1 cellular context compared by ENCODE assay signal in the genomic region with DNA sequence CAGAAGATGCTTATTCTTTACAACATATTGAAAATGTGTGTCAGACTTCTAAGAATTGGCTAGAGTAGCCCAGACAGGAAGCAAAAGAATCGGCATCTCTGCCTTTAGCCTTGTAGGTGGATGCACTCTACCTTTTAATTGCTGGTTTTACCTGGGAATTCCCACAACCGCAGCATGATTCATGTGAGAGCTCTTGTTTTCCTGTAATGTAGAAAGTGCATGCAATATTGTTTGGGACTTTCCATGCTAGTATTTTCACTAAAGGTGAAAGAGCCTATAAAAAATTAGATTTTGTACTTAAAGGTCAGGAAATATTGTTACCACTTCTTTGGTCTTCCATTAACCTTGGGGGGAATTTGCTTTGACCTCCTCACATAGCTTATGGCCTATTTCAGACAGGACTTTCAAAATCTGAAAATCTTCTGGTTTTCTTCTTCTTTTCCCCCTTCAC.
TF ChIP-seq lines count a peak whose summit lies in the region.

No MANE protein-coding gene starts in this region.

TF ChIP-seq in GM12878, 131 proteins besides CTCF, POLR2A, EP300 and RAD21 (continued from another document and continues in another):
- TF ChIP-seq, protein P1, sequence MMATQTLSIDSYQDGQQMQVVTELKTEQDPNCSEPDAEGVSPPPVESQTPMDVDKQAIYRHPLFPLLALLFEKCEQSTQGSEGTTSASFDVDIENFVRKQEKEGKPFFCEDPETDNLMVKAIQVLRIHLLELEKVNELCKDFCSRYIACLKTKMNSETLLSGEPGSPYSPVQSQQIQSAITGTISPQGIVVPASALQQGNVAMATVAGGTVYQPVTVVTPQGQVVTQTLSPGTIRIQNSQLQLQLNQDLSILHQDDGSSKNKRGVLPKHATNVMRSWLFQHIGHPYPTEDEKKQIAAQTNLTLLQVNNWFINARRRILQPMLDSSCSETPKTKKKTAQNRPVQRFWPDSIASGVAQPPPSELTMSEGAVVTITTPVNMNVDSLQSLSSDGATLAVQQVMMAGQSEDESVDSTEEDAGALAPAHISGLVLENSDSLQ (IDR thresholded peaks at IDR 0.05) = no peak
- TF ChIP-seq, protein P2, sequence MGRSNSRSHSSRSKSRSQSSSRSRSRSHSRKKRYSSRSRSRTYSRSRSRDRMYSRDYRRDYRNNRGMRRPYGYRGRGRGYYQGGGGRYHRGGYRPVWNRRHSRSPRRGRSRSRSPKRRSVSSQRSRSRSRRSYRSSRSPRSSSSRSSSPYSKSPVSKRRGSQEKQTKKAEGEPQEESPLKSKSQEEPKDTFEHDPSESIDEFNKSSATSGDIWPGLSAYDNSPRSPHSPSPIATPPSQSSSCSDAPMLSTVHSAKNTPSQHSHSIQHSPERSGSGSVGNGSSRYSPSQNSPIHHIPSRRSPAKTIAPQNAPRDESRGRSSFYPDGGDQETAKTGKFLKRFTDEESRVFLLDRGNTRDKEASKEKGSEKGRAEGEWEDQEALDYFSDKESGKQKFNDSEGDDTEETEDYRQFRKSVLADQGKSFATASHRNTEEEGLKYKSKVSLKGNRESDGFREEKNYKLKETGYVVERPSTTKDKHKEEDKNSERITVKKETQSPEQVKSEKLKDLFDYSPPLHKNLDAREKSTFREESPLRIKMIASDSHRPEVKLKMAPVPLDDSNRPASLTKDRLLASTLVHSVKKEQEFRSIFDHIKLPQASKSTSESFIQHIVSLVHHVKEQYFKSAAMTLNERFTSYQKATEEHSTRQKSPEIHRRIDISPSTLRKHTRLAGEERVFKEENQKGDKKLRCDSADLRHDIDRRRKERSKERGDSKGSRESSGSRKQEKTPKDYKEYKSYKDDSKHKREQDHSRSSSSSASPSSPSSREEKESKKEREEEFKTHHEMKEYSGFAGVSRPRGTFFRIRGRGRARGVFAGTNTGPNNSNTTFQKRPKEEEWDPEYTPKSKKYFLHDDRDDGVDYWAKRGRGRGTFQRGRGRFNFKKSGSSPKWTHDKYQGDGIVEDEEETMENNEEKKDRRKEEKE (IDR thresholded peaks at IDR 0.05) = no peak
- no peak for TF ChIP-seq ZNF622 (IDR thresholded peaks at IDR 0.05)
- TF ChIP-seq, protein P3, sequence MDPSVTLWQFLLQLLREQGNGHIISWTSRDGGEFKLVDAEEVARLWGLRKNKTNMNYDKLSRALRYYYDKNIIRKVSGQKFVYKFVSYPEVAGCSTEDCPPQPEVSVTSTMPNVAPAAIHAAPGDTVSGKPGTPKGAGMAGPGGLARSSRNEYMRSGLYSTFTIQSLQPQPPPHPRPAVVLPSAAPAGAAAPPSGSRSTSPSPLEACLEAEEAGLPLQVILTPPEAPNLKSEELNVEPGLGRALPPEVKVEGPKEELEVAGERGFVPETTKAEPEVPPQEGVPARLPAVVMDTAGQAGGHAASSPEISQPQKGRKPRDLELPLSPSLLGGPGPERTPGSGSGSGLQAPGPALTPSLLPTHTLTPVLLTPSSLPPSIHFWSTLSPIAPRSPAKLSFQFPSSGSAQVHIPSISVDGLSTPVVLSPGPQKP (IDR thresholded peaks at IDR 0.05; ENCODE audit: low read depth, low read length) = no peak
- TF ChIP-seq CBX3 (IDR thresholded peaks at IDR 0.05; ENCODE audit: borderline replicate concordance, low read depth) = no peak
- TF ChIP-seq PAX5 (IDR thresholded peaks at IDR 0.05; ENCODE audit: borderline replicate concordance, low read depth, low read length) = peak; percentile 85
- TF ChIP-seq EZH2 (IDR thresholded peaks at IDR 0.05; ENCODE audit: borderline replicate concordance, control insufficient read depth, low read depth, low read length) = no peak
- no peak for TF ChIP-seq SMAD1 (IDR thresholded peaks at IDR 0.05; ENCODE audit: low read depth, partially characterized antibody)
- no peak for TF ChIP-seq CHD4 (IDR thresholded peaks at IDR 0.05)
- TF ChIP-seq CREM (IDR thresholded peaks at IDR 0.05; ENCODE audit: low read depth) = peak; percentile 75; the same call in 1 of the 2 replicates
- TF ChIP-seq, protein P4, sequence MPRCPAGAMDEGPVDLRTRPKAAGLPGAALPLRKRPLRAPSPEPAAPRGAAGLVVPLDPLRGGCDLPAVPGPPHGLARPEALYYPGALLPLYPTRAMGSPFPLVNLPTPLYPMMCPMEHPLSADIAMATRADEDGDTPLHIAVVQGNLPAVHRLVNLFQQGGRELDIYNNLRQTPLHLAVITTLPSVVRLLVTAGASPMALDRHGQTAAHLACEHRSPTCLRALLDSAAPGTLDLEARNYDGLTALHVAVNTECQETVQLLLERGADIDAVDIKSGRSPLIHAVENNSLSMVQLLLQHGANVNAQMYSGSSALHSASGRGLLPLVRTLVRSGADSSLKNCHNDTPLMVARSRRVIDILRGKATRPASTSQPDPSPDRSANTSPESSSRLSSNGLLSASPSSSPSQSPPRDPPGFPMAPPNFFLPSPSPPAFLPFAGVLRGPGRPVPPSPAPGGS (IDR thresholded peaks at IDR 0.05; ENCODE audit: borderline replicate concordance, insufficient read depth, low read depth, low read length, poor library complexity, severe bottlenecking) = peak; percentile 89
- TF ChIP-seq EED (IDR thresholded peaks at IDR 0.05; ENCODE audit: low read depth) = peak; percentile 75
- TF ChIP-seq, protein P5, sequence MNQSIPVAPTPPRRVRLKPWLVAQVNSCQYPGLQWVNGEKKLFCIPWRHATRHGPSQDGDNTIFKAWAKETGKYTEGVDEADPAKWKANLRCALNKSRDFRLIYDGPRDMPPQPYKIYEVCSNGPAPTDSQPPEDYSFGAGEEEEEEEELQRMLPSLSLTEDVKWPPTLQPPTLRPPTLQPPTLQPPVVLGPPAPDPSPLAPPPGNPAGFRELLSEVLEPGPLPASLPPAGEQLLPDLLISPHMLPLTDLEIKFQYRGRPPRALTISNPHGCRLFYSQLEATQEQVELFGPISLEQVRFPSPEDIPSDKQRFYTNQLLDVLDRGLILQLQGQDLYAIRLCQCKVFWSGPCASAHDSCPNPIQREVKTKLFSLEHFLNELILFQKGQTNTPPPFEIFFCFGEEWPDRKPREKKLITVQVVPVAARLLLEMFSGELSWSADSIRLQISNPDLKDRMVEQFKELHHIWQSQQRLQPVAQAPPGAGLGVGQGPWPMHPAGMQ (IDR thresholded peaks at IDR 0.05; ENCODE audit: borderline replicate concordance) = no peak
- no peak for TF ChIP-seq KAT2A (conservative IDR thresholded peaks at IDR 0.05; ENCODE audit: control insufficient read depth, low read depth, low read length)
- no peak for TF ChIP-seq MYB (IDR thresholded peaks at IDR 0.05; ENCODE audit: borderline replicate concordance, low read depth, low read length)
- TF ChIP-seq, protein P6, sequence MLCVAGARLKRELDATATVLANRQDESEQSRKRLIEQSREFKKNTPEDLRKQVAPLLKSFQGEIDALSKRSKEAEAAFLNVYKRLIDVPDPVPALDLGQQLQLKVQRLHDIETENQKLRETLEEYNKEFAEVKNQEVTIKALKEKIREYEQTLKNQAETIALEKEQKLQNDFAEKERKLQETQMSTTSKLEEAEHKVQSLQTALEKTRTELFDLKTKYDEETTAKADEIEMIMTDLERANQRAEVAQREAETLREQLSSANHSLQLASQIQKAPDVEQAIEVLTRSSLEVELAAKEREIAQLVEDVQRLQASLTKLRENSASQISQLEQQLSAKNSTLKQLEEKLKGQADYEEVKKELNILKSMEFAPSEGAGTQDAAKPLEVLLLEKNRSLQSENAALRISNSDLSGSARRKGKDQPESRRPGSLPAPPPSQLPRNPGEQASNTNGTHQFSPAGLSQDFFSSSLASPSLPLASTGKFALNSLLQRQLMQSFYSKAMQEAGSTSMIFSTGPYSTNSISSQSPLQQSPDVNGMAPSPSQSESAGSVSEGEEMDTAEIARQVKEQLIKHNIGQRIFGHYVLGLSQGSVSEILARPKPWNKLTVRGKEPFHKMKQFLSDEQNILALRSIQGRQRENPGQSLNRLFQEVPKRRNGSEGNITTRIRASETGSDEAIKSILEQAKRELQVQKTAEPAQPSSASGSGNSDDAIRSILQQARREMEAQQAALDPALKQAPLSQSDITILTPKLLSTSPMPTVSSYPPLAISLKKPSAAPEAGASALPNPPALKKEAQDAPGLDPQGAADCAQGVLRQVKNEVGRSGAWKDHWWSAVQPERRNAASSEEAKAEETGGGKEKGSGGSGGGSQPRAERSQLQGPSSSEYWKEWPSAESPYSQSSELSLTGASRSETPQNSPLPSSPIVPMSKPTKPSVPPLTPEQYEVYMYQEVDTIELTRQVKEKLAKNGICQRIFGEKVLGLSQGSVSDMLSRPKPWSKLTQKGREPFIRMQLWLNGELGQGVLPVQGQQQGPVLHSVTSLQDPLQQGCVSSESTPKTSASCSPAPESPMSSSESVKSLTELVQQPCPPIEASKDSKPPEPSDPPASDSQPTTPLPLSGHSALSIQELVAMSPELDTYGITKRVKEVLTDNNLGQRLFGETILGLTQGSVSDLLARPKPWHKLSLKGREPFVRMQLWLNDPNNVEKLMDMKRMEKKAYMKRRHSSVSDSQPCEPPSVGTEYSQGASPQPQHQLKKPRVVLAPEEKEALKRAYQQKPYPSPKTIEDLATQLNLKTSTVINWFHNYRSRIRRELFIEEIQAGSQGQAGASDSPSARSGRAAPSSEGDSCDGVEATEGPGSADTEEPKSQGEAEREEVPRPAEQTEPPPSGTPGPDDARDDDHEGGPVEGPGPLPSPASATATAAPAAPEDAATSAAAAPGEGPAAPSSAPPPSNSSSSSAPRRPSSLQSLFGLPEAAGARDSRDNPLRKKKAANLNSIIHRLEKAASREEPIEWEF (IDR thresholded peaks at IDR 0.05; ENCODE audit: insufficient replicate concordance, low read depth, low read length) = no peak
- TF ChIP-seq TCF7 (IDR thresholded peaks at IDR 0.05; ENCODE audit: borderline replicate concordance) = 0 out of 2 replicates have a peak, but pooled peaks have one; percentile 44
- no peak for TF ChIP-seq BRCA1 (IDR thresholded peaks at IDR 0.05; ENCODE audit: low read depth, low read length)
- TF ChIP-seq, protein P7, sequence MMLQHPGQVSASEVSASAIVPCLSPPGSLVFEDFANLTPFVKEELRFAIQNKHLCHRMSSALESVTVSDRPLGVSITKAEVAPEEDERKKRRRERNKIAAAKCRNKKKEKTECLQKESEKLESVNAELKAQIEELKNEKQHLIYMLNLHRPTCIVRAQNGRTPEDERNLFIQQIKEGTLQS (IDR thresholded peaks at IDR 0.05; ENCODE audit: borderline replicate concordance, extremely low read depth, low read depth, low read length) = no peak
- TF ChIP-seq MEF2A (IDR thresholded peaks at IDR 0.05; ENCODE audit: insufficient read depth, low read depth, low read length) = peak; percentile 87; the same call in 1 of the 2 replicates
- TF ChIP-seq BACH1 (IDR thresholded peaks at IDR 0.05; ENCODE audit: borderline replicate concordance) = peak; percentile 38; the same call in 1 of the 2 replicates
- no peak for TF ChIP-seq NFXL1 (IDR thresholded peaks at IDR 0.05; ENCODE audit: borderline replicate concordance)
- 0 out of 2 replicates have a peak, but pooled peaks have one; percentile 30 for TF ChIP-seq TAF1 (IDR thresholded peaks at IDR 0.05; ENCODE audit: borderline replicate concordance, low read depth, low read length)
- TF ChIP-seq WRNIP1 (IDR thresholded peaks at IDR 0.05; ENCODE audit: borderline replicate concordance, low read depth, low read length) = no peak
- TF ChIP-seq KLF5 (IDR thresholded peaks at IDR 0.05; ENCODE audit: partially characterized antibody) = no peak
- no peak for TF ChIP-seq ZNF384 (IDR thresholded peaks at IDR 0.05; ENCODE audit: borderline replicate concordance, low read depth, low read length)
- TF ChIP-seq, protein P8, sequence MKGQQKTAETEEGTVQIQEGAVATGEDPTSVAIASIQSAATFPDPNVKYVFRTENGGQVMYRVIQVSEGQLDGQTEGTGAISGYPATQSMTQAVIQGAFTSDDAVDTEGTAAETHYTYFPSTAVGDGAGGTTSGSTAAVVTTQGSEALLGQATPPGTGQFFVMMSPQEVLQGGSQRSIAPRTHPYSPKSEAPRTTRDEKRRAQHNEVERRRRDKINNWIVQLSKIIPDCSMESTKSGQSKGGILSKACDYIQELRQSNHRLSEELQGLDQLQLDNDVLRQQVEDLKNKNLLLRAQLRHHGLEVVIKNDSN (IDR thresholded peaks at IDR 0.05; ENCODE audit: borderline replicate concordance, extremely low read length, insufficient read depth, low read depth, low read length) = no peak
- TF ChIP-seq NFYA (IDR thresholded peaks at IDR 0.05; ENCODE audit: borderline replicate concordance, low read depth, low read length) = no peak
- no peak for TF ChIP-seq CHD1 (IDR thresholded peaks at IDR 0.05; ENCODE audit: low read depth, low read length)
- TF ChIP-seq MTA3 (IDR thresholded peaks at IDR 0.05; ENCODE audit: borderline replicate concordance, low read length) = peak; percentile 82; the same call in 1 of the 2 replicates
- peak; percentile 68 for TF ChIP-seq IRF4 (IDR thresholded peaks at IDR 0.05; ENCODE audit: low read depth, low read length)
- peak; percentile 99 for TF ChIP-seq RUNX3 (IDR thresholded peaks at IDR 0.05; ENCODE audit: low read length)
- peak; percentile 58 to 75 for TF ChIP-seq BHLHE40 (IDR thresholded peaks at IDR 0.05; ENCODE audit: borderline replicate concordance in 1 of 2, low read depth in 2 of 2, low read length in 1 of 2)
- no peak for TF ChIP-seq CHD2 (IDR thresholded peaks at IDR 0.05; ENCODE audit: borderline replicate concordance, low read depth, low read length)
- TF ChIP-seq NR2F1 (conservative IDR thresholded peaks at IDR 0.05) = peak; percentile 92
- TF ChIP-seq RELA (IDR thresholded peaks at IDR 0.05; ENCODE audit: borderline replicate concordance, partially characterized antibody) = peak; percentile 98
- TF ChIP-seq KDM1A (IDR thresholded peaks at IDR 0.05; ENCODE audit: borderline replicate concordance) = no peak
- no peak for TF ChIP-seq RFX5 (IDR thresholded peaks at IDR 0.05; ENCODE audit: low read depth, low read length)
- TF ChIP-seq, protein P9, sequence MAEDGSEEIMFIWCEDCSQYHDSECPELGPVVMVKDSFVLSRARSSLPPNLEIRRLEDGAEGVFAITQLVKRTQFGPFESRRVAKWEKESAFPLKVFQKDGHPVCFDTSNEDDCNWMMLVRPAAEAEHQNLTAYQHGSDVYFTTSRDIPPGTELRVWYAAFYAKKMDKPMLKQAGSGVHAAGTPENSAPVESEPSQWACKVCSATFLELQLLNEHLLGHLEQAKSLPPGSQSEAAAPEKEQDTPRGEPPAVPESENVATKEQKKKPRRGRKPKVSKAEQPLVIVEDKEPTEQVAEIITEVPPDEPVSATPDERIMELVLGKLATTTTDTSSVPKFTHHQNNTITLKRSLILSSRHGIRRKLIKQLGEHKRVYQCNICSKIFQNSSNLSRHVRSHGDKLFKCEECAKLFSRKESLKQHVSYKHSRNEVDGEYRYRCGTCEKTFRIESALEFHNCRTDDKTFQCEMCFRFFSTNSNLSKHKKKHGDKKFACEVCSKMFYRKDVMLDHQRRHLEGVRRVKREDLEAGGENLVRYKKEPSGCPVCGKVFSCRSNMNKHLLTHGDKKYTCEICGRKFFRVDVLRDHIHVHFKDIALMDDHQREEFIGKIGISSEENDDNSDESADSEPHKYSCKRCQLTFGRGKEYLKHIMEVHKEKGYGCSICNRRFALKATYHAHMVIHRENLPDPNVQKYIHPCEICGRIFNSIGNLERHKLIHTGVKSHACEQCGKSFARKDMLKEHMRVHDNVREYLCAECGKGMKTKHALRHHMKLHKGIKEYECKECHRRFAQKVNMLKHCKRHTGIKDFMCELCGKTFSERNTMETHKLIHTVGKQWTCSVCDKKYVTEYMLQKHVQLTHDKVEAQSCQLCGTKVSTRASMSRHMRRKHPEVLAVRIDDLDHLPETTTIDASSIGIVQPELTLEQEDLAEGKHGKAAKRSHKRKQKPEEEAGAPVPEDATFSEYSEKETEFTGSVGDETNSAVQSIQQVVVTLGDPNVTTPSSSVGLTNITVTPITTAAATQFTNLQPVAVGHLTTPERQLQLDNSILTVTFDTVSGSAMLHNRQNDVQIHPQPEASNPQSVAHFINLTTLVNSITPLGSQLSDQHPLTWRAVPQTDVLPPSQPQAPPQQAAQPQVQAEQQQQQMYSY (CRISPR knock-in tag; IDR thresholded peaks at IDR 0.05) = no peak
- TF ChIP-seq ZZZ3 (IDR thresholded peaks at IDR 0.05; ENCODE audit: control insufficient read depth, insufficient read length, low read depth) = no peak
- TF ChIP-seq CEBPB (IDR thresholded peaks at IDR 0.05; ENCODE audit: borderline replicate concordance in 1 of 2, low read depth in 2 of 2, low read length in 2 of 2) = peak in 1 of 2 experiments; percentile 94; a peak in 2 of 4 replicates
- TF ChIP-seq SIX5 (IDR thresholded peaks at IDR 0.05; ENCODE audit: low read depth, low read length, severe bottlenecking) = no peak
